ENCODE assay signal across 7 cellular contexts in the genomic region with DNA sequence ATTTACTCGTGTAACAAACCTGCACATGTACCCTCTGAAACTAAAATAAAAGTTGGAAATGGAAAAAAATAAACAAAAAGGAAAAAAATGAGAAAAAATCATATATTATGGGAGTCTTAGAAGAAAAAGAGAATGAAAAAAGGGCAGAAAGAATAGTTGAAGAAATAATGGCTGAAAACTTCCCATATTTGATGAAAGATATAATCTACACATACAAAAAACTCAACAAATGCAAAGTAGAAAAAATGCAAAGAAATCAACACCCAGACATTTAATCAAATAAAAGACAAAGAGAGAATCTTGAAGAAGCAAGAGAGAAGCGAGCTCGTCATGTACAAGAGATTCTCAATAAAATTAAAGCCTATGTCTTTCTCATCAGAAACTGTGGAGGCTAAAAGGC.
"Had no signal": no experiment of that assay in that cellular context is flagged by ENCODE, and none has a peak within 500 bp of the region (broad histone marks: within the 10 kb centered on the region; RNA-seq: fewer than 3 reads in every experiment).

No MANE protein-coding gene starts in this region.

- H3K27ac ChIP-seq: HL-60 had no signal

- DNase-seq: IMR-90, Karpas-422, KBM-7, KG1 had no signal

- H3K4me3 ChIP-seq: K562 had no signal

- ATAC-seq: HepG2, K562 had no signal
